15 cellular contexts compared by ENCODE assay signal in genomic region chr16:25064967-25065366, GRCh38. TPM values are rescaled to one million over a fixed set of nuclear protein-coding genes. Genes with fewer than 3 reads are reported as not detected.
DNase-seq lines count a peak whose midpoint lies in the region; ATAC-seq and TF ChIP-seq lines count a peak whose summit lies in the region.
"Had no signal": no experiment of that assay in that cellular context is flagged by ENCODE, and none has a peak within 500 bp of the region (broad histone marks: within the 10 kb centered on the region; RNA-seq: fewer than 3 reads in every experiment).

No MANE protein-coding gene starts in this region.

- no peak for ATAC-seq in CD4-positive, CD25-positive, alpha-beta regulatory T cell (ENCODE audit: low read depth in 2 of 2)
- ATAC-seq in T-helper 17 cell (no peak), GM21576 (IDR thresholded peaks at IDR 0.05; ENCODE audit: unreplicated experiment) (no peak)

- H3K27me3 ChIP-seq in CD4-positive, CD25-positive, alpha-beta regulatory T cell (ENCODE audit: control insufficient read depth, insufficient read depth, low read length): no peaks in the 10 kb centered on the region

- no peaks in the 10 kb centered on the region for H3K36me3 Mint-ChIP-seq in CD4-positive, CD25-positive, alpha-beta regulatory T cell
- H3K36me3 Mint-ChIP-seq in T-helper 17 cell (ENCODE audit: low read depth) (no peaks in the 10 kb centered on the region), osteocyte (ENCODE audit: unreplicated experiment) (no peaks in the 10 kb centered on the region)

- H3K4me1 ChIP-seq in CD4-positive, CD25-positive, alpha-beta regulatory T cell (ENCODE audit: control insufficient read depth, insufficient read depth, low read length, poor library complexity, severe bottlenecking): peaks cover 60% of the 10 kb centered on the region

- H3K9me3 ChIP-seq in CD4-positive, CD25-positive, alpha-beta regulatory T cell (ENCODE audit: control insufficient read depth in 2 of 2, low read length in 2 of 2): no peaks in the 10 kb centered on the region
- no peaks in the 10 kb centered on the region for H3K9me3 ChIP-seq in T-helper 17 cell (ENCODE audit: control insufficient read depth, low read length, poor library complexity, severe bottlenecking)

- no peak overlapping the region for H3K4me3 ChIP-seq in CD4-positive, CD25-positive, alpha-beta regulatory T cell (ENCODE audit: low read depth, low read length)
- H3K4me3 ChIP-seq: smooth muscle cell had no signal

- no peak for TF ChIP-seq CTCF in osteocyte (IDR thresholded peaks at IDR 0.05)

- no peaks in the 10 kb centered on the region for H3K36me3 ChIP-seq in CD4-positive, CD25-positive, alpha-beta regulatory T cell (ENCODE audit: control insufficient read depth, insufficient read depth, low read length)

- peaks cover 30 to 84% (median 47%) of the 10 kb centered on the region in 4 donors for H3K4me1 Mint-ChIP-seq in CD4-positive, CD25-positive, alpha-beta regulatory T cell
- H3K4me1 Mint-ChIP-seq in T-helper 17 cell: peaks cover 32% of the 10 kb centered on the region
- H3K4me1 Mint-ChIP-seq in osteocyte (ENCODE audit: unreplicated experiment): peaks cover 12% of the 10 kb centered on the region

- intact Hi-C loops in head of caudate nucleus (cut with DNase I): loop anchor here (5.0 to 10.0 kb wide), 2 partner anchors 42 to 160 kb away; no protein-coding TSS in a partner anchor

- peak overlapping the region; percentile 71 for H3K27ac ChIP-seq in CD4-positive, CD25-positive, alpha-beta regulatory T cell (ENCODE audit: insufficient read depth, low read length, poor library complexity, severe bottlenecking)

- H3K9me3 Mint-ChIP-seq in CD4-positive, CD25-positive, alpha-beta regulatory T cell: peaks cover 0 to 1% (median 0%) of the 10 kb centered on the region in 7 donors
- no peaks in the 10 kb centered on the region for H3K9me3 Mint-ChIP-seq in osteocyte (ENCODE audit: unreplicated experiment)

- peak overlapping the region in 1 of 4 donors; percentile 80 for H3K4me3 Mint-ChIP-seq in CD4-positive, CD25-positive, alpha-beta regulatory T cell
- H3K4me3 Mint-ChIP-seq in T-helper 17 cell (no peak overlapping the region), osteocyte (ENCODE audit: unreplicated experiment) (no peak overlapping the region)

- H3K27ac Mint-ChIP-seq in CD4-positive, CD25-positive, alpha-beta regulatory T cell: peak overlapping the region in 1 of 3 donors; percentile 93
- H3K27ac Mint-ChIP-seq in T-helper 17 cell: peak overlapping the region; percentile 14
- H3K27ac Mint-ChIP-seq in osteocyte (ENCODE audit: unreplicated experiment): peak overlapping the region; percentile 23

- DNase-seq in CD4-positive, CD25-positive, alpha-beta regulatory T cell: no peak
- no peak for DNase-seq in T-helper 17 cell
- DNase-seq in head of caudate nucleus: peak in 40 of 42 donors; percentile 19 to 77 (median 50)
- no peak for DNase-seq in osteocyte (ENCODE audit: extremely low spot score, unreplicated experiment)
- DNase-seq in NCI-H2227 (lab: John Stamatoyannopoulos, UW; ENCODE audit: unreplicated experiment): no peak
- no peak for DNase-seq in NCI-H526 treated with DMSO at 0.1 percent for 48 hours (lab: John Stamatoyannopoulos, UW)
- no peak for DNase-seq in OCI-M1 (lab: John Stamatoyannopoulos, UW)
- DNase-seq: central memory CD4-positive, alpha-beta T cell; DMS153; KBM-7; kidney glomerular epithelial cell; NCI-H1417; NCI-H446 had no signal

- H3K27me3 Mint-ChIP-seq in CD4-positive, CD25-positive, alpha-beta regulatory T cell: no peaks in the 10 kb centered on the region
- no peaks in the 10 kb centered on the region for H3K27me3 Mint-ChIP-seq in T-helper 17 cell
- H3K27me3 Mint-ChIP-seq in osteocyte (ENCODE audit: unreplicated experiment): no peaks in the 10 kb centered on the region

RNA-seq across cellular contexts. Expression of gene LCMT1, which starts 46.6 kb away (rescaled TPM):
- total RNA-seq in CD4-positive, CD25-positive, alpha-beta regulatory T cell: 44.0 TPM
- polyA plus RNA-seq in CD4-positive, CD25-positive, alpha-beta regulatory T cell: 10 to 100 TPM; 46.5 to 70.3 (median 54.5) TPM
- 10 to 100 TPM; 34.4 to 43.4 TPM for total RNA-seq in T-helper 17 cell
- total RNA-seq in osteocyte: 52.2 and 53.5 TPM in 2 replicates

RNA-seq across cellular contexts. Expression of gene ARHGAP17, which starts 49.8 kb away (rescaled TPM):
- 87.7 TPM for total RNA-seq in CD4-positive, CD25-positive, alpha-beta regulatory T cell
- 10 to 100 TPM; 22.0 to 36.7 (median 29.0) TPM for polyA plus RNA-seq in CD4-positive, CD25-positive, alpha-beta regulatory T cell
- 10 to 100 TPM; 72.3 to 72.7 TPM for total RNA-seq in T-helper 17 cell
- 93.4 and 97.3 TPM in 2 replicates for total RNA-seq in osteocyte

Comparison
In these comparisons a context has a peak if more than half of its experiments do, and no peak if none do; other contexts are left out.
1. DNase-seq: peak in head of caudate nucleus (40 of 42); none in CD4-positive, CD25-positive, alpha-beta regulatory T cell (0 of 3), T-helper 17 cell (0 of 3), osteocyte (single experiment), NCI-H2227 (single experiment), NCI-H526 treated with DMSO at 0.1 percent for 48 hours (single experiment) and OCI-M1 (single experiment).